ENCODE assay signal across 1 cellular context in genomic region chr17:72877348-72877747, GRCh38.
TF ChIP-seq lines count a peak whose summit lies in the region.

No MANE protein-coding gene starts in this region.

TF ChIP-seq in neural cell, 6 proteins besides CTCF, POLR2A, EP300 and RAD21 (continued from another document):
- TF ChIP-seq EZH2 (IDR thresholded peaks at IDR 0.05; ENCODE audit: borderline replicate concordance, insufficient read depth, low read length, poor library complexity, severe bottlenecking) (no peak), SMC3 (conservative IDR thresholded peaks at IDR 0.05; ENCODE audit: poor library complexity) (no peak), TAF1 (IDR thresholded peaks at IDR 0.05; ENCODE audit: low read depth) (no peak)
